8 cellular contexts compared by ENCODE assay signal in the genomic region with DNA sequence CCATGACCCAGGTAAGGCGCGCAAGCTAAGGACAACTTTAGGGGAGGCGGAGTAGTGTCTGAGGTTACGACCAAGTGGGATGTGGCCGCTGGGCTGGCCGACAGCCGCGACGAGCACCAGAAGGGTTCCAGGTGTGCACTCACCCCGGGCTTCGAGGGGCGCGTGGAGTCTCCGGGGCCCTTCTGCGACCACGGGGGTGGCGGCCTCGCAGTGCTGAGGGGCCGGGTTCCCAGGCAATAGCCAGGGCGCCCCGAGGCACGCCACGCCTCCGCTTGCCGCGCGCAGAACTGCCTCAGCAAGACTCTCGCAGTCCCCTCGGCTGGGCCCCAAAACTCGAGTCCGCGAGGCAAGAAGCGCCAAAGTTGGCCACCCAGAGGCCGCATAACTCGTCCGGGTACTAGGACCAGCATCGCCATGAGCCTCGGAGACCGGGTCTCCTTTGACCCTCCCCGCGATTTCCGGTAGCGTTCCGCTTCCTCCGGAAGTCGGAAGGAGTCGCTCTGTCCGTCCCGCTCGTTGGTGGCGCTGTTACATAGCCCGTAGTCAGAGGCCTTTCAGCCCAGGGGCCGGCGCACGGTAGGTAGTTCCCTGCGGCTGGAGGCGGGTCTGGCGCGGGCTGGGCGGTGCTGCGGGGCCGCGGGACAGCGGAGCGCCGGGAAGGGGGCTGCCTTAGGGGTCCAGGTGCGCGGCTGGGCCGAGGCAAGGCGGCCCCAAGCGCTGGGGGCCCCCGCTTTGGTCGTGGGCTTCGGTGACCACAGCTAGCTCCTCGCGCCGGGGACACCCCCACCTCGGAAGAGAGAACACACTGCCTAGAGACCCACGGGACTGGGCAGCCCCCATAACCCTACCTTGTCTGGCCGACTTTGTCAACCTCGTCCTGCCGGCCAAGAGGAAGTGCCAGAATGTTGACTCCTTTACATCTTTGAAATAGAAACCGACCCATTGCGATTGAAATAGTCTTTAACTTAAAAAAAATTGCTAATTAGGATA.
A peak's percentile ranks its signal among the peaks of the same experiment; 100 is the strongest.
DNase-seq lines count a peak whose midpoint lies in the region; ATAC-seq lines count a peak whose summit lies in the region.

A gene with protein sequence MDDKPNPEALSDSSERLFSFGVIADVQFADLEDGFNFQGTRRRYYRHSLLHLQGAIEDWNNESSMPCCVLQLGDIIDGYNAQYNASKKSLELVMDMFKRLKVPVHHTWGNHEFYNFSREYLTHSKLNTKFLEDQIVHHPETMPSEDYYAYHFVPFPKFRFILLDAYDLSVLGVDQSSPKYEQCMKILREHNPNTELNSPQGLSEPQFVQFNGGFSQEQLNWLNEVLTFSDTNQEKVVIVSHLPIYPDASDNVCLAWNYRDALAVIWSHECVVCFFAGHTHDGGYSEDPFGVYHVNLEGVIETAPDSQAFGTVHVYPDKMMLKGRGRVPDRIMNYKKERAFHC (plus strand): TSS at position 503 of the 990 bp plus-strand sequence. CDS start 7,333 bp downstream, outside the sequence.
Gene SCO1, minus strand, starts transcription at position 442 of the 990 bp plus-strand sequence. Its CDS starts 26 bp downstream, at position 416.

- DNase-seq in AG20443 (ENCODE audit: low spot score) (peak; percentile 96), NCI-H446 (lab: John Stamatoyannopoulos, UW) (peak; percentile 73 to 79), cerebellar nuclear complex (lab: John Stamatoyannopoulos, UW) (peak; percentile 34 to 73), islet precursor cell (peak; percentile 99)
- DNase-seq in stimulated activated CD4-positive, alpha-beta T cell treated with anti-CD3 and anti-CD28 coated beads, Interleukin-12 subunit alpha, Interleukin-12 subunit beta, amount 100 ng/mL, for 48 hours (ENCODE audit: low read depth in 2 of 3, low spot score in 1 of 3), result peak; percentile 84 to 90 (median 84)

- ATAC-seq in GM19023 (IDR thresholded peaks at IDR 0.05; ENCODE audit: unreplicated experiment), result peak; percentile 96
- ATAC-seq in HG03280 (IDR thresholded peaks at IDR 0.05; ENCODE audit: unreplicated experiment), result peak; percentile 97
- ATAC-seq in activated CD4-positive, CD25-positive, alpha-beta regulatory T cell treated with anti-CD3 and anti-CD28 coated beads, Interleukin-2, amount 50 U/mL, for 24 hours, result peak; percentile 98

Comparison
In these comparisons a context has a peak if more than half of its experiments do, and no peak if none do; other contexts are left out.
1. Peak in every context shown above with its lines: DNase-seq and ATAC-seq.